35 cellular contexts compared by ENCODE assay signal in genomic region chr20:55242853-55243252, GRCh38.
DNase-seq lines count a peak whose midpoint lies in the region; ATAC-seq, FAIRE-seq and TF ChIP-seq lines count a peak whose summit lies in the region.
"Had no signal": no experiment of that assay in that cellular context is flagged by ENCODE, and none has a peak within 500 bp of the region (broad histone marks: within the 10 kb centered on the region; RNA-seq: fewer than 3 reads in every experiment).

No MANE protein-coding gene starts in this region.

- H3K4me3 ChIP-seq in heart left ventricle, result no peak overlapping the region
- no peak overlapping the region for H3K4me3 ChIP-seq in right atrium auricular region
- H3K4me3 ChIP-seq in heart right ventricle, result no peak overlapping the region
- no peak overlapping the region for H3K4me3 ChIP-seq in left ventricle myocardium inferior
- H3K4me3 ChIP-seq in right cardiac atrium (ENCODE audit: low read length), result no peak overlapping the region
- H3K4me3 ChIP-seq: A549; BLaER1; BLaER1 treated with 17β-estradiol and CSF1 and Interleukin-3, amounts not matched to agents 10 nM and 100 nM had no signal

- intact Hi-C loops in heart left ventricle (cut with DNase I), result no loop called here
- intact Hi-C loops in heart right ventricle (cut with DNase I), result no loop called here
- intact Hi-C loops in left ventricle myocardium inferior (cut with micrococcal nuclease), result no loop called here
- intact Hi-C loops in left ventricle myocardium superior (cut with micrococcal nuclease), result no loop called here
- intact Hi-C loops in right cardiac atrium (cut with DNase I), result no loop called here

- TF ChIP-seq CTCF in heart left ventricle (IDR thresholded peaks at IDR 0.05) (no peak), right atrium auricular region (IDR thresholded peaks at IDR 0.05) (no peak), heart right ventricle (IDR thresholded peaks at IDR 0.05) (no peak), left ventricle myocardium inferior (IDR thresholded peaks at IDR 0.05; ENCODE audit: borderline replicate concordance) (no peak)

- ATAC-seq in heart left ventricle, result peak in 3 of 4 donors; percentile 49 to 73 (median 65)
- peak in 6 of 8 donors; percentile 39 to 82 (median 67) for ATAC-seq in heart right ventricle
- ATAC-seq in left ventricle myocardium superior, result peak; percentile 45
- no peak for ATAC-seq in right cardiac atrium
- no peak for ATAC-seq in GM21528 (IDR thresholded peaks at IDR 0.05; ENCODE audit: low FRiP score, unreplicated experiment)
- ATAC-seq: A549; CD8-positive, alpha-beta T cell had no signal

- H3K4me1 ChIP-seq in heart left ventricle (peaks cover 0 to 10% (median 0%) of the 10 kb centered on the region in 12 donors), right atrium auricular region (no peaks in the 10 kb centered on the region), heart right ventricle (no peaks in the 10 kb centered on the region), left ventricle myocardium inferior (no peaks in the 10 kb centered on the region), right cardiac atrium (ENCODE audit: control insufficient read depth, insufficient read depth, low read length) (no peaks in the 10 kb centered on the region)
- H3K4me1 ChIP-seq: A549; BE2C; BLaER1; BLaER1 treated with 17β-estradiol and CSF1 and Interleukin-3, amounts not matched to agents 10 nM and 100 nM; Caco-2 had no signal

- H3K27me3 ChIP-seq in heart left ventricle (no peaks in the 10 kb centered on the region), right atrium auricular region (no peaks in the 10 kb centered on the region), heart right ventricle (no peaks in the 10 kb centered on the region), left ventricle myocardium inferior (ENCODE audit: low read depth) (no peaks in the 10 kb centered on the region), right cardiac atrium (ENCODE audit: control insufficient read depth, insufficient read depth) (no peaks in the 10 kb centered on the region)
- H3K27me3 ChIP-seq: BE2C; BLaER1; BLaER1 treated with 17β-estradiol and CSF1 and Interleukin-3, amounts not matched to agents 10 nM and 100 nM had no signal

- peak overlapping the region in 4 of 12 donors; percentile 26 to 60 (median 35) for H3K27ac ChIP-seq in heart left ventricle
- no peak overlapping the region for H3K27ac ChIP-seq in right atrium auricular region
- H3K27ac ChIP-seq in heart right ventricle, result peak overlapping the region in 3 of 10 donors; percentile 16 to 53 (median 32)
- no peak overlapping the region for H3K27ac ChIP-seq in left ventricle myocardium inferior (replicated peaks)
- H3K27ac ChIP-seq in right cardiac atrium (ENCODE audit: low read length), result no peak overlapping the region
- H3K27ac ChIP-seq: 22Rv1; A549; BLaER1; BLaER1 treated with 17β-estradiol and CSF1 and Interleukin-3, amounts not matched to agents 10 nM and 100 nM; C4-2B had no signal

- H3K9me3 ChIP-seq in heart left ventricle (peaks cover 0 to 7% (median 0%) of the 10 kb centered on the region in 12 donors), right atrium auricular region (no peaks in the 10 kb centered on the region), heart right ventricle (peaks cover 0 to 7% (median 0%) of the 10 kb centered on the region in 11 donors), left ventricle myocardium inferior (replicated peaks) (peaks cover 12% of the 10 kb centered on the region), right cardiac atrium (ENCODE audit: control insufficient read depth, low read length) (no peaks in the 10 kb centered on the region)
- H3K9me3 ChIP-seq: A549; BE2C; BLaER1; BLaER1 treated with 17β-estradiol and CSF1 and Interleukin-3, amounts not matched to agents 10 nM and 100 nM had no signal

- no peaks in the 10 kb centered on the region for H3K36me3 ChIP-seq in heart left ventricle
- H3K36me3 ChIP-seq in right atrium auricular region, result no peaks in the 10 kb centered on the region
- no peaks in the 10 kb centered on the region for H3K36me3 ChIP-seq in heart right ventricle
- H3K36me3 ChIP-seq in left ventricle myocardium inferior, result no peaks in the 10 kb centered on the region
- H3K36me3 ChIP-seq: BE2C; BLaER1; BLaER1 treated with 17β-estradiol and CSF1 and Interleukin-3, amounts not matched to agents 10 nM and 100 nM had no signal

- peak in 1 of 5 donors; percentile 15 for DNase-seq in heart left ventricle
- DNase-seq in right atrium auricular region (ENCODE audit: low spot score), result no peak
- DNase-seq in heart right ventricle, result peak in 1 of 2 donors; percentile 27
- no peak for DNase-seq in left ventricle myocardium inferior
- no peak for DNase-seq in left ventricle myocardium superior
- no peak for DNase-seq in right cardiac atrium
- DNase-seq in HTR-8/SVneo (ENCODE audit: insufficient read length, low spot score), result no peak
- DNase-seq: 8988T; ACHN; AML-193; BE2C; C1 segment of cervical spinal cord; Caco-2; Calu3; CD4-positive, alpha-beta memory T cell; CD4-positive, alpha-beta T cell; CD4-positive, CD25-positive, alpha-beta regulatory T cell; CD8-positive, alpha-beta memory T cell; CD8-positive, alpha-beta T cell; COR-L47; DMS 273 treated with DMSO at 0.1 percent for 48 hours; DMS153; DMS53; DMS79; DMS79 treated with DMSO at 0.1 percent for 48 hours; DND-41; EL had no signal

- FAIRE-seq in HTR-8/SVneo (lab: Jason Lieb, UNC), result peak; percentile 38
- FAIRE-seq: A204.1, A549, D721Med had no signal

- TF ChIP-seq POLR2A in heart left ventricle (IDR thresholded peaks at IDR 0.05), result no peak

Comparison
In these comparisons a context has a peak if more than half of its experiments do, and no peak if none do; other contexts are left out.
1. ATAC-seq: peak in heart left ventricle (3 of 4), heart right ventricle (6 of 8) and left ventricle myocardium superior (single experiment); none in right cardiac atrium (0 of 2) and GM21528 (single experiment).